Comparison of ENCODE assay signal across 22 cellular contexts in the genomic region with DNA sequence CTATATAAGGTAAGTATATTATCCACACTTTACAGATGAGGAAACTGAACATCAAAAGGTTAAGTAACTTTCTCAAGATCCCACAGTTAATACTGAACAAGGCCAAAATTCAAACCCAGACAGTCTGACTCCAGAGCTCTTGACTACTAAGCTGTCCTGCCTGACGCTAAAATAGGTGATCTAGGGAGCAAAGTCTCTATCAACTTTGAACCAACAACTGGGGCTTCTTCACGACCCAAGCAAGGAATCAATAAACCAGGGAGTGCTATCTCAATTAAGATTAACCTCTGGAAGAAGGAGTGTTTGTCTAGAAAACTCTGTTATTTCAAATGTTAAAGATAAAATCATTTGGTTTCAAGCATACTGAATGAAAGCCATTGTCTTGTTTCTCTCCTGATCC.
A peak's percentile ranks its signal among the peaks of the same experiment; 100 is the strongest.
DNase-seq lines count a peak whose midpoint lies in the region; ATAC-seq, FAIRE-seq and TF ChIP-seq lines count a peak whose summit lies in the region.
"Had no signal": no experiment of that assay in that cellular context is flagged by ENCODE, and none has a peak within 500 bp of the region (broad histone marks: within the 10 kb centered on the region; RNA-seq: fewer than 3 reads in every experiment).

No MANE protein-coding gene starts in this region.

- CTCF ChIA-PET in Panc1 (lab: Charles Lee) (no interaction called here), endothelial cell of umbilical vein (lab: Charles Lee) (interaction anchor here (1.2 to 1.4 kb wide), 2 partner anchors 25 to 101 kb away, joined by 3 read pairs; no protein-coding TSS in a partner anchor)

- H3K4me1 Mint-ChIP-seq in activated T-cell treated with anti-CD3 and anti-CD28 coated beads, Interleukin-2, amount 50 U/mL, for 72 hours (ENCODE audit: low read depth): no peaks in the 10 kb centered on the region
- peaks cover 13% of the 10 kb centered on the region for H3K4me1 Mint-ChIP-seq in activated T-cell treated with anti-CD3 and anti-CD28 coated beads, Interleukin-2, amount 50 U/mL, for 24 hours (ENCODE audit: low read depth)

- peak overlapping the region; percentile 57 for H3K4me2 ChIP-seq in endothelial cell of umbilical vein (ENCODE audit: insufficient read depth, low read length)
- H3K4me2 ChIP-seq in smooth muscle cell: no peak overlapping the region
- H3K4me2 ChIP-seq: BLaER1, KMS-11 had no signal

- H3K9me3 Mint-ChIP-seq in activated T-cell treated with anti-CD3 and anti-CD28 coated beads, Interleukin-2, amount 50 U/mL, for 72 hours: no peaks in the 10 kb centered on the region
- no peaks in the 10 kb centered on the region for H3K9me3 Mint-ChIP-seq in activated T-cell treated with anti-CD3 and anti-CD28 coated beads, Interleukin-2, amount 50 U/mL, for 24 hours
- H3K9me3 Mint-ChIP-seq: CD4-positive, alpha-beta T cell had no signal

- peaks cover 7% of the 10 kb centered on the region for H3K4me1 ChIP-seq in Panc1 (ENCODE audit: control insufficient read depth, insufficient read depth, low read length)
- H3K4me1 ChIP-seq in endothelial cell of umbilical vein (ENCODE audit: control insufficient read depth, extremely low read depth, insufficient read depth, low read length): peaks cover 66% of the 10 kb centered on the region
- H3K4me1 ChIP-seq in smooth muscle cell (ENCODE audit: low read depth): peaks cover 17% of the 10 kb centered on the region
- H3K4me1 ChIP-seq: BLaER1 had no signal

- 0 out of 2 replicates have a peak overlapping the region, but pooled peaks have one; percentile 9 for H3K27ac ChIP-seq in Panc1 (ENCODE audit: low read length)
- peak overlapping the region; percentile 69 for H3K27ac ChIP-seq in endothelial cell of umbilical vein (ENCODE audit: insufficient read depth, low read depth, low read length)
- H3K27ac ChIP-seq in smooth muscle cell (ENCODE audit: low read depth): no peak overlapping the region
- H3K27ac ChIP-seq: BLaER1, KMS-11, RWPE1 had no signal

- BruUV-seq in Panc1 (replicated peaks; lab: Mats Ljungman, UMichigan): no TSS peak
- no TSS peak for BruUV-seq in endothelial cell of umbilical vein (replicated peaks; lab: Mats Ljungman, UMichigan)

- TF ChIP-seq CTCF in Panc1 (IDR thresholded peaks at IDR 0.05) (no peak), endothelial cell of umbilical vein (IDR thresholded peaks at IDR 0.05; ENCODE audit: extremely low read depth in 1 of 2, insufficient read depth in 1 of 2, low read depth in 1 of 2, low read length in 2 of 2) (no peak), smooth muscle cell (IDR thresholded peaks at IDR 0.05; ENCODE audit: borderline replicate concordance, insufficient read depth, poor library complexity, severe bottlenecking) (no peak)

- H3K79me2 ChIP-seq in endothelial cell of umbilical vein (ENCODE audit: control insufficient read depth, insufficient read depth, low read length) (peaks cover 15% of the 10 kb centered on the region), smooth muscle cell (ENCODE audit: low read depth) (peaks cover 21% of the 10 kb centered on the region)

- H2AFZ ChIP-seq in endothelial cell of umbilical vein (ENCODE audit: low read depth, low read length) (no peak overlapping the region), smooth muscle cell (ENCODE audit: low read depth) (no peak overlapping the region)
- H2AFZ ChIP-seq: GM23248 had no signal

- DNase-seq in activated T-cell treated with anti-CD3 and anti-CD28 coated beads, Interleukin-2, amount 50 U/mL, for 72 hours: no peak
- DNase-seq in activated T-cell treated with anti-CD3 and anti-CD28 coated beads, Interleukin-2, amount 50 U/mL, for 24 hours: no peak
- DNase-seq in Panc1 (ENCODE audit: low read depth, low spot score) (no peak), endothelial cell of umbilical vein (ENCODE audit: low read depth, low spot score) (peak; percentile 39), GF-D8 (lab: John Stamatoyannopoulos, UW) (no peak), smooth muscle cell (lab: John Stamatoyannopoulos, UW; ENCODE audit: unreplicated experiment) (no peak), DMS153 treated with DMSO at 0.1 percent for 48 hours (lab: John Stamatoyannopoulos, UW; ENCODE audit: unreplicated experiment) (no peak)
- DNase-seq: CD4-positive, alpha-beta T cell; GM23248; H7; IMR-90; NCI-H1092; NCI-H1417 treated with DMSO at 0.1 percent for 48 hours; NCI-H1694 treated with DMSO at 0.1 percent for 48 hours; NCI-H2081 treated with DMSO at 0.1 percent for 48 hours; NCI-H446 treated with DMSO at 0.1 percent for 48 hours; NCI-H526; SHP77 had no signal

- no peak for FAIRE-seq in endothelial cell of umbilical vein (lab: Jason Lieb, UNC)
- FAIRE-seq: D721Med had no signal

- H3K27ac Mint-ChIP-seq in activated T-cell treated with anti-CD3 and anti-CD28 coated beads, Interleukin-2, amount 50 U/mL, for 72 hours: peak overlapping the region; percentile 28
- no peak overlapping the region for H3K27ac Mint-ChIP-seq in activated T-cell treated with anti-CD3 and anti-CD28 coated beads, Interleukin-2, amount 50 U/mL, for 24 hours
- H3K27ac Mint-ChIP-seq: CD4-positive, alpha-beta T cell had no signal

- TF ChIP-seq POLR2A in endothelial cell of umbilical vein (IDR thresholded peaks at IDR 0.05; ENCODE audit: low read depth, low read length): no peak

- no peak for ATAC-seq in activated T-cell treated with anti-CD3 and anti-CD28 coated beads, Interleukin-2, amount 50 U/mL, for 72 hours (replicated peaks in 1 of 2)
- no peak for ATAC-seq in Panc1

- peaks cover 2 to 9% of the 10 kb centered on the region in 2 donors for H3K36me3 Mint-ChIP-seq in activated T-cell treated with anti-CD3 and anti-CD28 coated beads, Interleukin-2, amount 50 U/mL, for 72 hours (ENCODE audit: insufficient read depth in 2 of 2)
- peaks cover 80% of the 10 kb centered on the region for H3K36me3 Mint-ChIP-seq in activated T-cell treated with anti-CD3 and anti-CD28 coated beads, Interleukin-2, amount 50 U/mL, for 24 hours (ENCODE audit: low read depth)

- H3K4me3 ChIP-seq in Panc1 (ENCODE audit: low read depth in 2 of 2, low read length in 2 of 2) (no peak overlapping the region), endothelial cell of umbilical vein (replicated peaks in 1 of 3; ENCODE audit: insufficient read depth in 1 of 3, low read depth in 1 of 3, low read length in 3 of 3) (no peak overlapping the region), smooth muscle cell (no peak overlapping the region)
- H3K4me3 ChIP-seq: BLaER1, GM23248 had no signal

- H3K4me3 Mint-ChIP-seq in activated T-cell treated with anti-CD3 and anti-CD28 coated beads, Interleukin-2, amount 50 U/mL, for 72 hours: no peak overlapping the region
- no peak overlapping the region for H3K4me3 Mint-ChIP-seq in activated T-cell treated with anti-CD3 and anti-CD28 coated beads, Interleukin-2, amount 50 U/mL, for 24 hours
- H3K4me3 Mint-ChIP-seq: CD4-positive, alpha-beta T cell had no signal

- in situ Hi-C loops in Panc1 (cut with HindIII; ENCODE audit: low pct_unique_long_range_greater_than_20kb, low sequenced_read_pairs): no loop called here

- no peaks in the 10 kb centered on the region for H3K9me1 ChIP-seq in endothelial cell of umbilical vein (replicated peaks; ENCODE audit: control insufficient read depth, extremely low read depth, insufficient read depth, low read length)

- 68% methylated on average over 2 of the region's 2 CpGs for WGBS in smooth muscle cell (ENCODE audit: low lambda C conversion rate)

- no peaks in the 10 kb centered on the region for H3K27me3 Mint-ChIP-seq in activated T-cell treated with anti-CD3 and anti-CD28 coated beads, Interleukin-2, amount 50 U/mL, for 72 hours (ENCODE audit: low read depth)
- no peaks in the 10 kb centered on the region for H3K27me3 Mint-ChIP-seq in activated T-cell treated with anti-CD3 and anti-CD28 coated beads, Interleukin-2, amount 50 U/mL, for 24 hours
- H3K27me3 Mint-ChIP-seq: CD4-positive, alpha-beta T cell had no signal

- H3K27me3 ChIP-seq in Panc1 (ENCODE audit: control insufficient read depth, insufficient read depth, low read length) (no peaks in the 10 kb centered on the region), endothelial cell of umbilical vein (ENCODE audit: control insufficient read depth in 2 of 2, insufficient read depth in 2 of 2, low read length in 2 of 2) (no peaks in the 10 kb centered on the region), smooth muscle cell (ENCODE audit: low read depth) (no peaks in the 10 kb centered on the region)
- H3K27me3 ChIP-seq: BLaER1 had no signal

- intact Hi-C loops in Panc1 (cut with micrococcal nuclease; ENCODE audit: unreplicated experiment) (no loop called here), endothelial cell of umbilical vein (cut with micrococcal nuclease) (loop anchor here (1.0 kb wide), 1 partner anchor 8 kb away; no protein-coding TSS in a partner anchor)

- no peaks in the 10 kb centered on the region for H4K20me1 ChIP-seq in endothelial cell of umbilical vein (replicated peaks; ENCODE audit: control insufficient read depth, extremely low read depth, insufficient read depth, low read length)
- no peaks in the 10 kb centered on the region for H4K20me1 ChIP-seq in smooth muscle cell (ENCODE audit: low read depth)

- peak overlapping the region; percentile 17 for H3K9ac ChIP-seq in endothelial cell of umbilical vein (replicated peaks; ENCODE audit: extremely low read depth, insufficient read depth, low read length)
- H3K9ac ChIP-seq in smooth muscle cell (ENCODE audit: low read depth): no peak overlapping the region
- H3K9ac ChIP-seq: BLaER1, GM23248, KMS-11 had no signal

- dilution Hi-C loops in endothelial cell of umbilical vein (cut with MboI; ENCODE audit: extremely low pct_ligation_motif_present, low sequenced_read_pairs): no loop called here

- H3K36me3 ChIP-seq in Panc1 (ENCODE audit: control insufficient read depth, insufficient read depth, low read length) (no peaks in the 10 kb centered on the region; the same call in 1 of the 2 replicates), endothelial cell of umbilical vein (ENCODE audit: control insufficient read depth in 2 of 2, extremely low read depth in 1 of 2, insufficient read depth in 2 of 2, low read length in 2 of 2) (no peaks in the 10 kb centered on the region), smooth muscle cell (ENCODE audit: low read depth) (no peaks in the 10 kb centered on the region)

- no peaks in the 10 kb centered on the region for H3K9me3 ChIP-seq in Panc1 (ENCODE audit: control insufficient read depth, insufficient read depth, low read depth, low read length)
- H3K9me3 ChIP-seq in endothelial cell of umbilical vein (replicated peaks; ENCODE audit: control insufficient read depth, insufficient read depth, low read length): no peaks in the 10 kb centered on the region
- no peaks in the 10 kb centered on the region for H3K9me3 ChIP-seq in smooth muscle cell (replicated peaks; ENCODE audit: low read depth)
- H3K9me3 ChIP-seq: BLaER1 had no signal

- POLR2A ChIA-PET in Panc1 (lab: Charles Lee): no interaction called here
- POLR2A ChIA-PET in endothelial cell of umbilical vein (lab: Charles Lee): interaction anchor here (1.0 kb wide), 1 partner anchor 26 kb away, joined by 3 read pairs; no protein-coding TSS in a partner anchor

- peaks cover 7% of the 10 kb centered on the region for H3F3A ChIP-seq in smooth muscle cell (ENCODE audit: low read depth)

TF ChIP-seq in endothelial cell of umbilical vein, 7 proteins besides CTCF, POLR2A, EP300 and RAD21 (continues in another document):
- no peak for TF ChIP-seq EZH2 (IDR thresholded peaks at IDR 0.05; ENCODE audit: borderline replicate concordance, low read depth, low read length, severe bottlenecking)
- no peak for TF ChIP-seq MYC (IDR thresholded peaks at IDR 0.05; ENCODE audit: low read depth, low read length)
- TF ChIP-seq FOS (IDR thresholded peaks at IDR 0.05; ENCODE audit: borderline replicate concordance, insufficient read depth, low read length): no peak
